18 cellular contexts compared by ENCODE assay signal in the genomic region with DNA sequence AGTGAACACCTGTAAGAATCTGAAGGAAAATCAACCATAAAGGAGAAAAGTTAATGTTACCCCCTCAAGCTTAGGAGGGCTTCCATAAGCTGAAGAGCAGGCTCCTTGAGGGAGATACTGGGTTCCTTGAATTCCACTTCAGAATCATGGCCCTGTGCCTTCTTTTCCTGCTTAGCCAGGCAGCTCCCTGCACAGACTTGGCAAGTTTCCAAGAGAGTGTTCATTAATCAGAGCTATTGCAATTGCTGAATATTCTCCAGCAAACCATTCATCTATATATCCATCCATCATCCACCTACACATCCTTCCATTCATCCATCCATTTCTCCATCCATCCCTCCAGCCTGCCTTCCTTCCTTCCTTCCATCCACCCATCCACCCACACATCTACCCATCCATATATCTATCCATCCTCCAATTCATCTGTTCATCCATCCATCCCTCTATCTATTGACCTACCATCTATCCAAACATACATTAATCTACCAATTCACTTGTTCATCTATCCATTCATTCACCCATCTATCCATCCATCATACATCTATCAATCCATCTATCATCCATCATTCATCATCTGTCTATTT.
DNase-seq lines count a peak whose midpoint lies in the region; ATAC-seq and TF ChIP-seq lines count a peak whose summit lies in the region.
"Had no signal": no experiment of that assay in that cellular context is flagged by ENCODE, and none has a peak within 500 bp of the region (broad histone marks: within the 10 kb centered on the region; RNA-seq: fewer than 3 reads in every experiment).

No MANE protein-coding gene starts in this region.

- H3K4ac ChIP-seq in IMR-90 (ENCODE audit: low read depth, low read length), result no peak overlapping the region

- TF ChIP-seq RAD21 in IMR-90 (IDR thresholded peaks at IDR 0.05; ENCODE audit: low read length), result no peak

- no peak overlapping the region for H3K4me2 ChIP-seq in IMR-90 (ENCODE audit: low read depth, low read length)
- H3K4me2 ChIP-seq: GM23338 had no signal

- CTCF ChIA-PET in IMR-90 (lab: Yijun Ruan, JAX), result no interaction called here
- CTCF ChIA-PET in CD4-positive, alpha-beta memory T cell (lab: Charles Lee; ENCODE audit: partially characterized antibody), result no interaction called here

- no peak overlapping the region for H3K27ac ChIP-seq in IMR-90 (ENCODE audit: insufficient read depth, low read length)
- no peak overlapping the region for H3K27ac ChIP-seq in CD4-positive, alpha-beta memory T cell (ENCODE audit: low read depth, low read length)

- H2AK5ac ChIP-seq in IMR-90 (ENCODE audit: low read depth, low read length), result no peak overlapping the region

- in situ Hi-C loops in IMR-90 (cut with MboI; ENCODE audit: low sequenced_read_pairs), result no loop called here

- no peak overlapping the region for H2BK20ac ChIP-seq in IMR-90 (ENCODE audit: low read depth, low read length)

- no peak overlapping the region for H3K23ac ChIP-seq in IMR-90 (ENCODE audit: low read depth, low read length)

- H3K27me3 Mint-ChIP-seq in CD4-positive, alpha-beta memory T cell, result no peaks in the 10 kb centered on the region
- H3K27me3 Mint-ChIP-seq: B cell had no signal

- no peak for TF ChIP-seq POLR2A in IMR-90 (IDR thresholded peaks at IDR 0.05; ENCODE audit: low read depth, low read length)

- intact Hi-C loops in IMR-90 (cut with micrococcal nuclease), result no loop called here
- intact Hi-C loops in CD4-positive, alpha-beta memory T cell (cut with micrococcal nuclease), result no loop called here

- H2BK5ac ChIP-seq in IMR-90 (ENCODE audit: low read depth, low read length, poor library complexity, severe bottlenecking), result peak overlapping the region; percentile 19

- no peaks in the 10 kb centered on the region for H3K27me3 ChIP-seq in IMR-90 (ENCODE audit: control insufficient read depth, insufficient read depth, low read length)
- no peaks in the 10 kb centered on the region for H3K27me3 ChIP-seq in CD4-positive, alpha-beta memory T cell (ENCODE audit: insufficient read depth, low read length)

- dilution Hi-C loops in IMR-90 (cut with HindIII; ENCODE audit: low sequenced_read_pairs, unreplicated experiment), result no loop called here

- no peak overlapping the region for H4K5ac ChIP-seq in IMR-90 (ENCODE audit: low read depth, low read length)

- H3K4me1 ChIP-seq in IMR-90 (ENCODE audit: control insufficient read depth, insufficient read depth, low read length), result no peaks in the 10 kb centered on the region
- H3K4me1 ChIP-seq in CD4-positive, alpha-beta memory T cell (ENCODE audit: insufficient read depth, low read length), result peaks cover 13% of the 10 kb centered on the region

- H3K9me3 ChIP-seq in IMR-90 (ENCODE audit: control insufficient read depth, insufficient read depth, low read length), result peaks cover 33% of the 10 kb centered on the region
- H3K9me3 ChIP-seq in CD4-positive, alpha-beta memory T cell (ENCODE audit: control insufficient read depth in 1 of 2, low read length in 2 of 2), result no peaks in the 10 kb centered on the region

- TF ChIP-seq CTCF in IMR-90 (conservative IDR thresholded peaks at IDR 0.05; ENCODE audit: low read depth, low read length), result no peak

- H3K56ac ChIP-seq in IMR-90 (ENCODE audit: extremely low read depth, insufficient read depth, low read length), result no peak overlapping the region

- H3K18ac ChIP-seq in IMR-90 (ENCODE audit: low read depth, low read length), result no peak overlapping the region

- H3K9me1 ChIP-seq in IMR-90 (ENCODE audit: insufficient read depth, low read length), result no peaks in the 10 kb centered on the region

- H4K91ac ChIP-seq in IMR-90 (ENCODE audit: insufficient read depth, low read depth, low read length), result no peak overlapping the region

- ATAC-seq in IMR-90 (ENCODE audit: low read depth) (no peak), HG02610 (IDR thresholded peaks at IDR 0.05; ENCODE audit: unreplicated experiment) (no peak)
- ATAC-seq: CD8-positive, alpha-beta T cell; GM23338; PC-3 had no signal

- DNase-seq in NCI-H345 (lab: John Stamatoyannopoulos, UW) (peak; percentile 51), NCI-H345 treated with DMSO at 0.1 percent for 48 hours (lab: John Stamatoyannopoulos, UW; ENCODE audit: unreplicated experiment) (no peak), Daoy (ENCODE audit: low read depth) (peak; percentile 36), IMR-90 (no peak), dermis blood vessel endothelial cell (peak; percentile 6), NCI-H146 (lab: John Stamatoyannopoulos, UW) (no peak)
- DNase-seq in CD4-positive, alpha-beta memory T cell, result no peak
- DNase-seq: CD8-positive, alpha-beta T cell; DND-41; HFFc6; MM.1S; NCI-H1930; NK-92 treated with Interleukin-12 subunit alpha and Interleukin-12 subunit beta, amount 100 ng/mL, for 24 hours; PC-3; T-helper 1 cell had no signal

- H3K36me3 ChIP-seq in IMR-90 (ENCODE audit: control insufficient read depth, insufficient read depth, low read length), result no peaks in the 10 kb centered on the region
- H3K36me3 ChIP-seq in CD4-positive, alpha-beta memory T cell (ENCODE audit: insufficient read depth, low read length), result no peaks in the 10 kb centered on the region

- H3K9me3 Mint-ChIP-seq in CD4-positive, alpha-beta memory T cell, result no peaks in the 10 kb centered on the region
- H3K9me3 Mint-ChIP-seq: CD8-positive, alpha-beta T cell; GM23338 had no signal

- peaks cover 7 to 30% (median 16%) of the 10 kb centered on the region in 4 donors for H3K4me1 Mint-ChIP-seq in CD4-positive, alpha-beta memory T cell
- H3K4me1 Mint-ChIP-seq: B cell, GM23338 had no signal

- no peaks in the 10 kb centered on the region for H3K79me1 ChIP-seq in IMR-90 (ENCODE audit: low read depth in 1 of 2, low read length in 2 of 2)

- H3K4me3 Mint-ChIP-seq in CD4-positive, alpha-beta memory T cell, result no peak overlapping the region
- H3K4me3 Mint-ChIP-seq: B cell; CD8-positive, alpha-beta T cell; GM23338; HFFc6 had no signal

- no peak overlapping the region for H4K8ac ChIP-seq in IMR-90 (ENCODE audit: low read depth in 2 of 2, low read length in 2 of 2)

- BruUV-seq in IMR-90 (replicated peaks; lab: Mats Ljungman, UMichigan), result no TSS peak

- H4K20me1 ChIP-seq in IMR-90 (ENCODE audit: insufficient read depth, low read length), result no peaks in the 10 kb centered on the region

- H3K36me3 Mint-ChIP-seq in CD4-positive, alpha-beta memory T cell, result no peaks in the 10 kb centered on the region
- H3K36me3 Mint-ChIP-seq: CD8-positive, alpha-beta T cell had no signal

- no peak overlapping the region for H2BK15ac ChIP-seq in IMR-90 (ENCODE audit: low read depth, low read length)

- H2BK120ac ChIP-seq in IMR-90 (ENCODE audit: low read depth, low read length), result no peak overlapping the region

- no peak overlapping the region for H3K14ac ChIP-seq in IMR-90 (replicated peaks; ENCODE audit: low read depth, low read length)

- H3K27ac Mint-ChIP-seq in CD4-positive, alpha-beta memory T cell, result no peak overlapping the region
- H3K27ac Mint-ChIP-seq: B cell; CD8-positive, alpha-beta T cell; GM23338; HFFc6 had no signal

- no peak overlapping the region for H3K4me3 ChIP-seq in IMR-90 (ENCODE audit: insufficient read depth, low read depth, low read length)
- no peak overlapping the region for H3K4me3 ChIP-seq in CD4-positive, alpha-beta memory T cell (ENCODE audit: low read length in 2 of 2)
- H3K4me3 ChIP-seq: GM23338 had no signal

- POLR2A ChIA-PET in IMR-90 (lab: Charles Lee; ENCODE audit: unreplicated experiment), result no interaction called here
- POLR2A ChIA-PET in CD4-positive, alpha-beta memory T cell (lab: Charles Lee; ENCODE audit: partially characterized antibody), result no interaction called here

- H3K9ac ChIP-seq in IMR-90 (ENCODE audit: low read depth, low read length), result no peak overlapping the region

- no peak overlapping the region for H2AFZ ChIP-seq in IMR-90 (replicated peaks; ENCODE audit: low read length, poor library complexity)
- H2AFZ ChIP-seq: GM23338 had no signal

- no peak overlapping the region for H2AK9ac ChIP-seq in IMR-90 (replicated peaks; ENCODE audit: low read depth, low read length, poor library complexity)

TF ChIP-seq in IMR-90, 13 proteins besides CTCF, POLR2A, EP300 and RAD21:
- TF ChIP-seq, protein P1, sequence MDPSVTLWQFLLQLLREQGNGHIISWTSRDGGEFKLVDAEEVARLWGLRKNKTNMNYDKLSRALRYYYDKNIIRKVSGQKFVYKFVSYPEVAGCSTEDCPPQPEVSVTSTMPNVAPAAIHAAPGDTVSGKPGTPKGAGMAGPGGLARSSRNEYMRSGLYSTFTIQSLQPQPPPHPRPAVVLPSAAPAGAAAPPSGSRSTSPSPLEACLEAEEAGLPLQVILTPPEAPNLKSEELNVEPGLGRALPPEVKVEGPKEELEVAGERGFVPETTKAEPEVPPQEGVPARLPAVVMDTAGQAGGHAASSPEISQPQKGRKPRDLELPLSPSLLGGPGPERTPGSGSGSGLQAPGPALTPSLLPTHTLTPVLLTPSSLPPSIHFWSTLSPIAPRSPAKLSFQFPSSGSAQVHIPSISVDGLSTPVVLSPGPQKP (IDR thresholded peaks at IDR 0.05; ENCODE audit: borderline replicate concordance, low read depth, low read length), result no peak
- TF ChIP-seq CEBPB (IDR thresholded peaks at IDR 0.05; ENCODE audit: low read depth, low read length) (no peak), SMC3 (IDR thresholded peaks at IDR 0.05; ENCODE audit: low read depth, low read length) (no peak), FOS (IDR thresholded peaks at IDR 0.05; ENCODE audit: low read depth, low read length) (no peak), BHLHE40 (IDR thresholded peaks at IDR 0.05; ENCODE audit: low read depth, low read length) (no peak), MAZ (IDR thresholded peaks at IDR 0.05; ENCODE audit: borderline replicate concordance, low read depth, low read length) (no peak), RCOR1 (IDR thresholded peaks at IDR 0.05; ENCODE audit: insufficient replicate concordance, low read length) (no peak), CHD1 (IDR thresholded peaks at IDR 0.05; ENCODE audit: low read depth, low read length) (no peak), MXI1 (IDR thresholded peaks at IDR 0.05; ENCODE audit: borderline replicate concordance, low read depth, low read length) (no peak), RFX5 (IDR thresholded peaks at IDR 0.05; ENCODE audit: low read depth, low read length) (no peak)
- TF ChIP-seq, protein P2, sequence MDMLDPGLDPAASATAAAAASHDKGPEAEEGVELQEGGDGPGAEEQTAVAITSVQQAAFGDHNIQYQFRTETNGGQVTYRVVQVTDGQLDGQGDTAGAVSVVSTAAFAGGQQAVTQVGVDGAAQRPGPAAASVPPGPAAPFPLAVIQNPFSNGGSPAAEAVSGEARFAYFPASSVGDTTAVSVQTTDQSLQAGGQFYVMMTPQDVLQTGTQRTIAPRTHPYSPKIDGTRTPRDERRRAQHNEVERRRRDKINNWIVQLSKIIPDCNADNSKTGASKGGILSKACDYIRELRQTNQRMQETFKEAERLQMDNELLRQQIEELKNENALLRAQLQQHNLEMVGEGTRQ (IDR thresholded peaks at IDR 0.05; ENCODE audit: low read depth, low read length), result no peak

Comparison
In these comparisons a context has a peak if more than half of its experiments do, and no peak if none do; other contexts are left out.
1. DNase-seq: peak in NCI-H345 (single experiment), Daoy (single experiment) and dermis blood vessel endothelial cell (single experiment); none in NCI-H345 treated with DMSO at 0.1 percent for 48 hours (single experiment), IMR-90 (single experiment), CD4-positive, alpha-beta memory T cell (0 of 5) and NCI-H146 (single experiment).